1 cellular context compared by ENCODE assay signal in the genomic region with DNA sequence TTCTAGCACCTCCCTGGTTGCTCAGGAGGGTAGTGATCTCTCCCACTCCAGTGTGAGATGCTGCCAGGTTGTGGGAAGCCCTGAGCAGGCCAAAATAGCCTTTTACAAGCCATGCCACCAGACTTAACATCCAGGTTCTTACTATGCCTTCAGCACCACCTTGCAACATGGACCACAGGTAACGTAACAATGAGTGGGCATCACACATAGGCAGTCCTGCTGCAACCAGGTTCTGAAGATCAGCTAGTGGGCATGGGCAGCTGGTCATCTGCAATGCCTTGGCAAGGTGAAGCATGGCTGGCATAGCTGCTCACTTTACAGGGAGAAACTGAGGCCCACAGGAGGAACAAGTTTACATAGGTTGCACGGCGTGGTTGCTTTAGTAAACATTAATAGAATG.
TF ChIP-seq lines count a peak whose summit lies in the region.

No MANE protein-coding gene starts in this region.

TF ChIP-seq in GM12878, 131 proteins besides CTCF, POLR2A, EP300 and RAD21:
- no peak for TF ChIP-seq NR2C1 (IDR thresholded peaks at IDR 0.05)
- TF ChIP-seq, protein P1, sequence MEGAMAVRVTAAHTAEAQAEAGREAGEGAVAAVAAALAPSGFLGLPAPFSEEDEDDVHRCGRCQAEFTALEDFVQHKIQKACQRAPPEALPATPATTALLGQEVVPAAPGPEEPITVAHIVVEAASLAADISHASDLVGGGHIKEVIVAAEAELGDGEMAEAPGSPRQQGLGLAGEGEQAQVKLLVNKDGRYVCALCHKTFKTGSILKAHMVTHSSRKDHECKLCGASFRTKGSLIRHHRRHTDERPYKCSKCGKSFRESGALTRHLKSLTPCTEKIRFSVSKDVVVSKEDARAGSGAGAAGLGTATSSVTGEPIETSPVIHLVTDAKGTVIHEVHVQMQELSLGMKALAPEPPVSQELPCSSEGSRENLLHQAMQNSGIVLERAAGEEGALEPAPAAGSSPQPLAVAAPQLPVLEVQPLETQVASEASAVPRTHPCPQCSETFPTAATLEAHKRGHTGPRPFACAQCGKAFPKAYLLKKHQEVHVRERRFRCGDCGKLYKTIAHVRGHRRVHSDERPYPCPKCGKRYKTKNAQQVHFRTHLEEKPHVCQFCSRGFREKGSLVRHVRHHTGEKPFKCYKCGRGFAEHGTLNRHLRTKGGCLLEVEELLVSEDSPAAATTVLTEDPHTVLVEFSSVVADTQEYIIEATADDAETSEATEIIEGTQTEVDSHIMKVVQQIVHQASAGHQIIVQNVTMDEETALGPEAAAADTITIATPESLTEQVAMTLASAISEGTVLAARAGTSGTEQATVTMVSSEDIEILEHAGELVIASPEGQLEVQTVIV (IDR thresholded peaks at IDR 0.05; ENCODE audit: borderline replicate concordance, partially characterized antibody): no peak
- TF ChIP-seq SMAD1 (IDR thresholded peaks at IDR 0.05; ENCODE audit: low read depth, partially characterized antibody): no peak
- no peak for TF ChIP-seq ZNF24 (IDR thresholded peaks at IDR 0.05)
- no peak for TF ChIP-seq PAX5 (IDR thresholded peaks at IDR 0.05; ENCODE audit: borderline replicate concordance, low read depth, low read length)
- no peak for TF ChIP-seq WRNIP1 (IDR thresholded peaks at IDR 0.05; ENCODE audit: borderline replicate concordance, low read depth, low read length)
- no peak for TF ChIP-seq NFYA (IDR thresholded peaks at IDR 0.05; ENCODE audit: borderline replicate concordance, low read depth, low read length)
- no peak for TF ChIP-seq EZH2 (IDR thresholded peaks at IDR 0.05; ENCODE audit: borderline replicate concordance, control insufficient read depth, low read depth, low read length)
- TF ChIP-seq ATF7 (IDR thresholded peaks at IDR 0.05; ENCODE audit: low read depth): no peak
- TF ChIP-seq CHD4 (IDR thresholded peaks at IDR 0.05): no peak
- no peak for TF ChIP-seq KDM1A (IDR thresholded peaks at IDR 0.05; ENCODE audit: borderline replicate concordance)
- no peak for TF ChIP-seq BMI1 (IDR thresholded peaks at IDR 0.05; ENCODE audit: borderline replicate concordance)
- TF ChIP-seq SUPT20H (IDR thresholded peaks at IDR 0.05; ENCODE audit: borderline replicate concordance, control insufficient read depth, low read depth, low read length): no peak
- no peak for TF ChIP-seq JUND (IDR thresholded peaks at IDR 0.05; ENCODE audit: low read depth, low read length)
- no peak for TF ChIP-seq ZBED1 (IDR thresholded peaks at IDR 0.05; ENCODE audit: borderline replicate concordance)
- TF ChIP-seq, protein P2, sequence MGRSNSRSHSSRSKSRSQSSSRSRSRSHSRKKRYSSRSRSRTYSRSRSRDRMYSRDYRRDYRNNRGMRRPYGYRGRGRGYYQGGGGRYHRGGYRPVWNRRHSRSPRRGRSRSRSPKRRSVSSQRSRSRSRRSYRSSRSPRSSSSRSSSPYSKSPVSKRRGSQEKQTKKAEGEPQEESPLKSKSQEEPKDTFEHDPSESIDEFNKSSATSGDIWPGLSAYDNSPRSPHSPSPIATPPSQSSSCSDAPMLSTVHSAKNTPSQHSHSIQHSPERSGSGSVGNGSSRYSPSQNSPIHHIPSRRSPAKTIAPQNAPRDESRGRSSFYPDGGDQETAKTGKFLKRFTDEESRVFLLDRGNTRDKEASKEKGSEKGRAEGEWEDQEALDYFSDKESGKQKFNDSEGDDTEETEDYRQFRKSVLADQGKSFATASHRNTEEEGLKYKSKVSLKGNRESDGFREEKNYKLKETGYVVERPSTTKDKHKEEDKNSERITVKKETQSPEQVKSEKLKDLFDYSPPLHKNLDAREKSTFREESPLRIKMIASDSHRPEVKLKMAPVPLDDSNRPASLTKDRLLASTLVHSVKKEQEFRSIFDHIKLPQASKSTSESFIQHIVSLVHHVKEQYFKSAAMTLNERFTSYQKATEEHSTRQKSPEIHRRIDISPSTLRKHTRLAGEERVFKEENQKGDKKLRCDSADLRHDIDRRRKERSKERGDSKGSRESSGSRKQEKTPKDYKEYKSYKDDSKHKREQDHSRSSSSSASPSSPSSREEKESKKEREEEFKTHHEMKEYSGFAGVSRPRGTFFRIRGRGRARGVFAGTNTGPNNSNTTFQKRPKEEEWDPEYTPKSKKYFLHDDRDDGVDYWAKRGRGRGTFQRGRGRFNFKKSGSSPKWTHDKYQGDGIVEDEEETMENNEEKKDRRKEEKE (IDR thresholded peaks at IDR 0.05): no peak
- no peak for TF ChIP-seq ASH2L (IDR thresholded peaks at IDR 0.05; ENCODE audit: borderline replicate concordance, low read depth)
- TF ChIP-seq SREBF2 (IDR thresholded peaks at IDR 0.05; ENCODE audit: low read length): no peak
